Comparison of ENCODE assay signal across 9 cellular contexts in genomic region chr21:35563885-35564451, GRCh38.
A peak's percentile ranks its signal among the peaks of the same experiment; 100 is the strongest.
DNase-seq lines count a peak whose midpoint lies in the region; ATAC-seq and TF ChIP-seq lines count a peak whose summit lies in the region.
"Had no signal": no experiment of that assay in that cellular context is flagged by ENCODE, and none has a peak within 500 bp of the region (broad histone marks: within the 10 kb centered on the region; RNA-seq: fewer than 3 reads in every experiment).

No MANE protein-coding gene starts in this region.

- TF ChIP-seq CTCF in HEK293 (tag by site-specific recombination; IDR thresholded peaks at IDR 0.05), result no peak

- H3K36me3 ChIP-seq in HEK293 (ENCODE audit: control insufficient read depth in 2 of 2, insufficient read depth in 1 of 2, low read length in 2 of 2), result no peaks in the 10 kb centered on the region

- POLR2A ChIA-PET in HEK293 (lab: Yijun Ruan, JAX), result no interaction called here

- no peaks in the 10 kb centered on the region for H3K9me3 ChIP-seq in HEK293 (ENCODE audit: control insufficient read depth, insufficient read depth, low read depth, low read length)

- no peak overlapping the region for H3K4me3 ChIP-seq in HEK293 (ENCODE audit: low read depth, low read length)

- H3K36me3 Mint-ChIP-seq in activated T-helper 2 cell treated with anti-CD3 and anti-CD28 coated beads, Interferon-gamma antibody, Interleukin-2, Interleukin-4, amounts not matched to agents 10 μg/mL and 5 μg/mL and 100 μg/mL, durations not matched to agents 14 hours and 24 hours and 36 hours (ENCODE audit: low read depth), result no peaks in the 10 kb centered on the region

- in situ Hi-C loops in SK-MEL-5 (cut with HindIII; ENCODE audit: low pct_unique_long_range_greater_than_20kb, low sequenced_read_pairs), result no loop called here

- intact Hi-C loops in cardiac septum (cut with DNase I), result loop anchor here (5.0 to 10.0 kb wide), 2 partner anchors 137 to 359 kb away; no protein-coding TSS in a partner anchor
- intact Hi-C loops in activated T-helper 2 cell treated with anti-CD3 and anti-CD28 coated beads, Interferon-gamma antibody, Interleukin-2, Interleukin-4, amounts not matched to agents 10 μg/mL and 5 μg/mL and 100 μg/mL, durations not matched to agents 14 hours and 24 hours and 36 hours (cut with micrococcal nuclease), result no loop called here

- no peaks in the 10 kb centered on the region for H3K4me1 Mint-ChIP-seq in activated T-helper 2 cell treated with anti-CD3 and anti-CD28 coated beads, Interferon-gamma antibody, Interleukin-2, Interleukin-4, amounts not matched to agents 10 μg/mL and 5 μg/mL and 100 μg/mL, durations not matched to agents 14 hours and 24 hours and 36 hours (ENCODE audit: low read depth)

- peaks cover 13% of the 10 kb centered on the region for H3K27me3 Mint-ChIP-seq in activated T-helper 2 cell treated with anti-CD3 and anti-CD28 coated beads, Interferon-gamma antibody, Interleukin-2, Interleukin-4, amounts not matched to agents 10 μg/mL and 5 μg/mL and 100 μg/mL, durations not matched to agents 14 hours and 24 hours and 36 hours (ENCODE audit: low read depth)

- 0 out of 2 replicates have a peak, but pooled peaks cover 2% of the 10 kb centered on the region for H3K4me1 ChIP-seq in HEK293 (ENCODE audit: control insufficient read depth, insufficient read depth, low read length)

- no peaks in the 10 kb centered on the region for H3K9me3 Mint-ChIP-seq in activated T-helper 2 cell treated with anti-CD3 and anti-CD28 coated beads, Interferon-gamma antibody, Interleukin-2, Interleukin-4, amounts not matched to agents 10 μg/mL and 5 μg/mL and 100 μg/mL, durations not matched to agents 14 hours and 24 hours and 36 hours

- peak; percentile 97 for DNase-seq in SK-MEL-5 (ENCODE audit: low read depth, low spot score)
- DNase-seq in cardiac septum (ENCODE audit: low spot score), result peak; percentile 76
- DNase-seq in smooth muscle cell of the brain vasculature (ENCODE audit: low read depth, low spot score), result peak; percentile 97
- DNase-seq in D341Med (ENCODE audit: low spot score), result no peak
- no peak for DNase-seq in activated CD4-positive, CD25-positive, alpha-beta regulatory T cell (lab: John Stamatoyannopoulos, UW)
- no peak for DNase-seq in activated T-helper 2 cell treated with anti-CD3 and anti-CD28 coated beads, Interferon-gamma antibody, Interleukin-2, Interleukin-4, amounts not matched to agents 10 μg/mL and 5 μg/mL and 100 μg/mL, durations not matched to agents 14 hours and 24 hours and 36 hours (ENCODE audit: low spot score)

- CTCF ChIA-PET in HEK293 (lab: Yijun Ruan, JAX), result no interaction called here

- no peak overlapping the region for H3K4me3 Mint-ChIP-seq in activated T-helper 2 cell treated with anti-CD3 and anti-CD28 coated beads, Interferon-gamma antibody, Interleukin-2, Interleukin-4, amounts not matched to agents 10 μg/mL and 5 μg/mL and 100 μg/mL, durations not matched to agents 14 hours and 24 hours and 36 hours (ENCODE audit: low read depth)

- H3K27ac Mint-ChIP-seq in activated T-helper 2 cell treated with anti-CD3 and anti-CD28 coated beads, Interferon-gamma antibody, Interleukin-2, Interleukin-4, amounts not matched to agents 10 μg/mL and 5 μg/mL and 100 μg/mL, durations not matched to agents 14 hours and 24 hours and 36 hours, result no peak overlapping the region

- no peak for ATAC-seq in GM21786 (IDR thresholded peaks at IDR 0.05; ENCODE audit: unreplicated experiment)
- ATAC-seq: HepG2 had no signal

- no peak overlapping the region; the same call in 1 of the 2 replicates for H3K27ac ChIP-seq in HEK293 (ENCODE audit: extremely low read depth, low read depth, low read length)

TF ChIP-seq in HEK293, 187 proteins besides CTCF, POLR2A, EP300 and RAD21:
- TF ChIP-seq TRIM28 (IDR thresholded peaks at IDR 0.05; ENCODE audit: borderline replicate concordance, low read length) (peak; percentile 88), GLIS1 (tag by site-specific recombination; IDR thresholded peaks at IDR 0.05) (peak; percentile 16; the same call in 1 of the 2 replicates), ZBTB48 (tag by site-specific recombination; IDR thresholded peaks at IDR 0.05) (no peak), FEZF1 (tag by site-specific recombination; IDR thresholded peaks at IDR 0.05) (0 out of 2 replicates have a peak, but pooled peaks have one; percentile 18)
TF ChIP-seq in HEK293: peak in this region for 3.

Comparison
In these comparisons a context has a peak if more than half of its experiments do, and no peak if none do; other contexts are left out.
1. DNase-seq: peak in SK-MEL-5 (single experiment), cardiac septum (single experiment) and smooth muscle cell of the brain vasculature (single experiment); none in D341Med (single experiment), activated CD4-positive, CD25-positive, alpha-beta regulatory T cell (0 of 4) and activated T-helper 2 cell treated with anti-CD3 and anti-CD28 coated beads, Interferon-gamma antibody, Interleukin-2, Interleukin-4, amounts not matched to agents 10 μg/mL and 5 μg/mL and 100 μg/mL, durations not matched to agents 14 hours and 24 hours and 36 hours (single experiment).